ENCODE assay signal across 9 cellular contexts in the genomic region with DNA sequence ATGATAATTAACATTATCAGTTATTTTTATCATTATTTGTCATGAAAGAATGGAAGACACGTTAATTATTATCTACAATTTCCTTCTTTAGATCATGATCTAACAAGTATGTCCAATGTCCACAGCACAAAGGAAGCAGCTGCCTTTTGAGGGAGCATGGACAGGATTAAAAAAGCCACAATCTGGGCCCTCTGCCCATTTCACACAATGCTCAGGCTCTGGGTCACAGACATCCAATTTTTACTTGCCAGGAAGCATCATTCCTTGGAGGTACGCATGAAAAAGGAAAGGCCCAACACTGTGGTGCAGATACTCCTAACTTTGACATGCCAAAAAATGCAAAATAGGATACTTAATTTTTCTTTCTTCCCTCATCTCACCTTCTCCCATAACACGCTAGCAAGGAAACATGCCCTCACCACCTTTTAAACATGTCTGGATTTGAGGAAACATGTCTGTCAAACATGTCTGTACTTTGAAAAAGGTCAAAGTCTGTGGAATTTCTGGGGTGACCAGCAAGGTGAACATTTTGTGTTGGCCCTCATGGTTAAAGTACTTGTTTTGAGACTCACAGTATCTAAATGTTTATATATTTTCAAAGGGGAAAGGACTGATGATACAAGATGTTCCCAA. TPM values are rescaled to one million over a fixed set of nuclear protein-coding genes. Genes with fewer than 3 reads are reported as not detected.
A peak's percentile ranks its signal among the peaks of the same experiment; 100 is the strongest.
DNase-seq lines count a peak whose midpoint lies in the region; ATAC-seq and TF ChIP-seq lines count a peak whose summit lies in the region.
"Had no signal": no experiment of that assay in that cellular context is flagged by ENCODE, and none has a peak within 500 bp of the region (broad histone marks: within the 10 kb centered on the region; RNA-seq: fewer than 3 reads in every experiment).

No MANE protein-coding gene starts in this region.

- peak overlapping the region; percentile 42; the same call in 1 of the 2 replicates for H2BK120ac ChIP-seq in IMR-90 (ENCODE audit: low read depth, low read length)

- no peak for TF ChIP-seq RAD21 in IMR-90 (IDR thresholded peaks at IDR 0.05; ENCODE audit: low read length)

- no peak overlapping the region for H2AK9ac ChIP-seq in IMR-90 (replicated peaks; ENCODE audit: low read depth, low read length, poor library complexity)

- H3K4me1 Mint-ChIP-seq in mesothelial cell of epicardium, result peaks cover 6% of the 10 kb centered on the region

- H3K9me1 ChIP-seq in IMR-90 (ENCODE audit: insufficient read depth, low read length), result peaks cover 20% of the 10 kb centered on the region

- in situ Hi-C loops in IMR-90 (cut with MboI; ENCODE audit: low sequenced_read_pairs), result no loop called here

- no peak overlapping the region for H3K27ac ChIP-seq in IMR-90 (ENCODE audit: insufficient read depth, low read length)
- H3K27ac ChIP-seq in VCaP, result peak overlapping the region; percentile 93
- peak overlapping the region; percentile 12 to 74 (median 62) for H3K27ac ChIP-seq in heart left ventricle
- no peak overlapping the region for H3K27ac ChIP-seq in Karpas-422 (ENCODE audit: low read length)

- ATAC-seq in IMR-90 (ENCODE audit: low read depth) (peak; percentile 32; the same call in 1 of the 2 replicates), heart left ventricle (peak; percentile 81 to 92 (median 82))

- peak overlapping the region; percentile 14; the same call in 1 of the 2 replicates for H4K91ac ChIP-seq in IMR-90 (ENCODE audit: insufficient read depth, low read depth, low read length)

- H4K20me1 ChIP-seq in IMR-90 (ENCODE audit: insufficient read depth, low read length), result peaks cover 10% of the 10 kb centered on the region; the same call in 1 of the 2 replicates
- H4K20me1 ChIP-seq in Karpas-422 (ENCODE audit: insufficient read depth, low read depth, low read length), result no peaks in the 10 kb centered on the region

- H3K9ac ChIP-seq in IMR-90 (ENCODE audit: low read depth, low read length) (no peak overlapping the region), Karpas-422 (ENCODE audit: low read length) (no peak overlapping the region)

- H3K36me3 ChIP-seq in IMR-90 (ENCODE audit: control insufficient read depth, insufficient read depth, low read length), result peaks cover 4% of the 10 kb centered on the region; the same call in 1 of the 2 replicates
- H3K36me3 ChIP-seq in heart left ventricle, result no peaks in the 10 kb centered on the region
- H3K36me3 ChIP-seq in Karpas-422 (ENCODE audit: insufficient read depth, low read length), result no peaks in the 10 kb centered on the region

- dilution Hi-C loops in IMR-90 (cut with HindIII; ENCODE audit: low sequenced_read_pairs, unreplicated experiment), result no loop called here

- peak overlapping the region; percentile 18; the same call in 1 of the 2 replicates for H3K23ac ChIP-seq in IMR-90 (ENCODE audit: low read depth, low read length)

- H3K27me3 Mint-ChIP-seq in mesothelial cell of epicardium (ENCODE audit: low read depth), result no peaks in the 10 kb centered on the region

- H3K27ac Mint-ChIP-seq in mesothelial cell of epicardium, result no peak overlapping the region

- DNase-seq in IMR-90 (peak; percentile 85), heart left ventricle (peak in 4 of 5 donors; percentile 70 to 84 (median 78)), smooth muscle cell of the brain vasculature (ENCODE audit: low read depth, low spot score) (peak; percentile 80), GM20000 (ENCODE audit: low spot score) (no peak), Karpas-422 (no peak), superior temporal gyrus (ENCODE audit: extremely low spot score) (no peak), mesothelial cell of epicardium (ENCODE audit: low spot score in 2 of 2, unreplicated experiment in 2 of 2) (no peak)
- DNase-seq: T-helper 2 cell had no signal

- peak overlapping the region; percentile 21; the same call in 1 of the 2 replicates for H3K4ac ChIP-seq in IMR-90 (ENCODE audit: low read depth, low read length)

- peak overlapping the region; percentile 38; the same call in 1 of the 2 replicates for H2AK5ac ChIP-seq in IMR-90 (ENCODE audit: low read depth, low read length)

- 0 to 100% methylated on average over 1 of the region's 3 CpGs for WGBS in IMR-90 (ENCODE audit: extremely low coverage in 2 of 2, insufficient read length in 1 of 2), 2 experiments
- WGBS in heart left ventricle, 4 donors, result 21 to 33% (median 26%) methylated on average over 3 of the region's 3 CpGs

- H3K79me1 ChIP-seq in IMR-90 (ENCODE audit: low read depth in 1 of 2, low read length in 2 of 2), result peaks cover 38 to 77% of the 10 kb centered on the region in 2 experiments

- H3K9me3 ChIP-seq in IMR-90 (ENCODE audit: control insufficient read depth, insufficient read depth, low read length), result no peaks in the 10 kb centered on the region
- no peaks in the 10 kb centered on the region for H3K9me3 ChIP-seq in heart left ventricle
- H3K9me3 ChIP-seq in Karpas-422 (ENCODE audit: low read length), result no peaks in the 10 kb centered on the region

- H3K4me1 ChIP-seq in IMR-90 (ENCODE audit: control insufficient read depth, insufficient read depth, low read length) (peaks cover 15% of the 10 kb centered on the region), heart left ventricle (peaks cover 11 to 53% (median 35%) of the 10 kb centered on the region in 12 donors), Karpas-422 (ENCODE audit: low read length) (0 out of 2 replicates have a peak, but pooled peaks cover 2% of the 10 kb centered on the region)

- no peaks in the 10 kb centered on the region for H3K9me2 ChIP-seq in Karpas-422 (replicated peaks; ENCODE audit: insufficient read depth, low read length)

- H3K14ac ChIP-seq in IMR-90 (replicated peaks; ENCODE audit: low read depth, low read length), result no peak overlapping the region

- H2BK5ac ChIP-seq in IMR-90 (ENCODE audit: low read depth, low read length, poor library complexity, severe bottlenecking), result peak overlapping the region; percentile 59

- TF ChIP-seq POLR2A in IMR-90 (IDR thresholded peaks at IDR 0.05; ENCODE audit: low read depth, low read length) (no peak), heart left ventricle (IDR thresholded peaks at IDR 0.05) (no peak)

- no peak for TF ChIP-seq CTCF in IMR-90 (conservative IDR thresholded peaks at IDR 0.05; ENCODE audit: low read depth, low read length)
- TF ChIP-seq CTCF in VCaP (conservative IDR thresholded peaks at IDR 0.05), result no peak
- no peak for TF ChIP-seq CTCF in heart left ventricle (IDR thresholded peaks at IDR 0.05)
- TF ChIP-seq CTCF in GM20000 (IDR thresholded peaks at IDR 0.05; ENCODE audit: extremely low read depth, missing control alignments), result no peak
- TF ChIP-seq CTCF in mesothelial cell of epicardium (IDR thresholded peaks at IDR 0.05; ENCODE audit: unreplicated experiment), result no peak

- H3K18ac ChIP-seq in IMR-90 (ENCODE audit: low read depth, low read length), result peak overlapping the region; percentile 34; the same call in 1 of the 2 replicates

- H3K36me3 Mint-ChIP-seq in mesothelial cell of epicardium, result no peaks in the 10 kb centered on the region

- BruUV-seq in IMR-90 (replicated peaks; lab: Mats Ljungman, UMichigan), result no TSS peak

- H3K79me2 ChIP-seq in Karpas-422 (ENCODE audit: low read length), result no peaks in the 10 kb centered on the region

- POLR2A ChIA-PET in IMR-90 (lab: Charles Lee; ENCODE audit: unreplicated experiment), result no interaction called here

- H3K4me3 Mint-ChIP-seq in mesothelial cell of epicardium, result no peak overlapping the region

- H2BK20ac ChIP-seq in IMR-90 (ENCODE audit: low read depth, low read length), result no peak overlapping the region; the same call in 1 of the 2 replicates

- CTCF ChIA-PET in IMR-90 (lab: Yijun Ruan, JAX), result no interaction called here

- H4K5ac ChIP-seq in IMR-90 (ENCODE audit: low read depth, low read length), result no peak overlapping the region

- H3K27me3 ChIP-seq in IMR-90 (ENCODE audit: control insufficient read depth, insufficient read depth, low read length), result no peaks in the 10 kb centered on the region
- no peaks in the 10 kb centered on the region for H3K27me3 ChIP-seq in heart left ventricle
- H3K27me3 ChIP-seq in Karpas-422 (ENCODE audit: low read length), result no peaks in the 10 kb centered on the region

- H3K4me3 ChIP-seq in IMR-90 (ENCODE audit: insufficient read depth, low read depth, low read length) (no peak overlapping the region), heart left ventricle (no peak overlapping the region), Karpas-422 (ENCODE audit: low read length) (no peak overlapping the region)

- H3K56ac ChIP-seq in IMR-90 (ENCODE audit: extremely low read depth, insufficient read depth, low read length), result no peak overlapping the region

- H3K4me2 ChIP-seq in IMR-90 (ENCODE audit: low read depth, low read length) (no peak overlapping the region; the same call in 1 of the 2 replicates), Karpas-422 (ENCODE audit: low read depth, low read length, poor library complexity, severe bottlenecking) (no peak overlapping the region)

- peak overlapping the region in 1 of 2 experiments; percentile 42; a peak in 1 of 4 replicates for H4K8ac ChIP-seq in IMR-90 (ENCODE audit: low read depth in 2 of 2, low read length in 2 of 2)

- no peaks in the 10 kb centered on the region for H3K9me3 Mint-ChIP-seq in mesothelial cell of epicardium

- H2BK15ac ChIP-seq in IMR-90 (ENCODE audit: low read depth, low read length), result no peak overlapping the region

- intact Hi-C loops in IMR-90 (cut with micrococcal nuclease), result no loop called here
- intact Hi-C loops in heart left ventricle (cut with DNase I), result loop anchor here in 8 of 10 donors (2.0 to 5.0 kb wide), 2 partner anchors 38 kb away; partner anchors contain the start of gene GADD45A (in 7 of the 8)

- H2AFZ ChIP-seq in IMR-90 (replicated peaks; ENCODE audit: low read length, poor library complexity) (no peak overlapping the region), Karpas-422 (ENCODE audit: low read length) (no peak overlapping the region)

TF ChIP-seq in IMR-90, 13 proteins besides CTCF, POLR2A, EP300 and RAD21:
- no peak for TF ChIP-seq MAZ (IDR thresholded peaks at IDR 0.05; ENCODE audit: borderline replicate concordance, low read depth, low read length)

RNA-seq across cellular contexts. Expression of gene GADD45A, which starts 40.0 kb away (rescaled TPM):
- total RNA-seq in IMR-90 (2012; rRNA removed) (10.9 and 16.7 TPM in 2 replicates), heart left ventricle (100 to 1,000 TPM in 1 of 9 donors, 10 to 100 TPM in 8; 26.5 to 119 (median 45.8) TPM), mesothelial cell of epicardium (74.2 to 80.2 TPM (median 77.7 TPM) in 3 replicates)
- polyA plus RNA-seq in IMR-90 (2012; rRNA removed) (114 and 129 TPM in 2 replicates), heart left ventricle (10 to 100 TPM; 35.7 to 57.3 TPM)
- polyA plus RNA-seq in IMR-90 (2012; cell fraction: cytosol; rRNA removed), result 128 and 171 TPM in 2 replicates
- polyA plus RNA-seq in IMR-90 (2012; cell fraction: nucleus; rRNA removed; ENCODE audit: low replicate concordance), result 210 and 388 TPM in 2 replicates
- 6.5 and 13.3 TPM in 2 replicates for total RNA-seq in Karpas-422 (2014; rRNA removed; shearing (Covaris generic); ENCODE audit: low replicate concordance)

Comparison
In these comparisons a context has a peak if more than half of its experiments do, and no peak if none do; other contexts are left out.
1. DNase-seq: peak in IMR-90 (single experiment), heart left ventricle (4 of 5) and smooth muscle cell of the brain vasculature (single experiment); none in GM20000 (single experiment), Karpas-422 (single experiment), superior temporal gyrus (single experiment) and mesothelial cell of epicardium (0 of 2).
2. H3K27ac ChIP-seq: peak in VCaP (single experiment) and heart left ventricle (12 of 12); none in IMR-90 (single experiment) and Karpas-422 (single experiment).